ENCODE assay signal across 3 cellular contexts in the genomic region with DNA sequence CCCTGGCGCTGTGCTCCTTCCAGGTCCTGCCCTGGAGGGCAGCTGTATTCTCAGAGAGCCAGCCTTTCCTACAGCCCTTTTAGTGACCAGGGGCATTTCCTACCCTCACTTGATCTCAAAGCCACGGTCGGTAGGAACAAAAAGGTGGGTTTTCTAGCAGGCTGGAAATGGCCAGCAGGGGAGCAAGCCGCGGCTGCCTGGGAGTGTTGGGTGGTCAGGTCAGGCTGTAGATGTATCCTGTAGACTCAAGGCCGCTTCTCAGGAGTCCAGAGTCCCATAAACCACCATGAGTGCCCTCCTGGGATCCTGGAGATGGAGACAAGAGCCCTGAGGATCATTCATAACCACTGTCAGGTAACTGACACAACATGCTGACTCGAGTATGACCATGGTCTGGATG.
TF ChIP-seq lines count a peak whose summit lies in the region.

No MANE protein-coding gene starts in this region.

TF ChIP-seq in A549, 52 proteins besides CTCF, POLR2A, EP300 and RAD21:
- TF ChIP-seq RCOR1 (IDR thresholded peaks at IDR 0.05; ENCODE audit: low read depth, low read length) (no peak), JUNB (IDR thresholded peaks at IDR 0.05) (no peak), RFX5 (IDR thresholded peaks at IDR 0.05) (no peak), KDM1A (IDR thresholded peaks at IDR 0.05; ENCODE audit: low read depth) (no peak), FOSB (CRISPR knock-in tag; IDR thresholded peaks at IDR 0.05) (no peak), PHF8 (IDR thresholded peaks at IDR 0.05; ENCODE audit: borderline replicate concordance, low read depth) (no peak), MAZ (IDR thresholded peaks at IDR 0.05; ENCODE audit: borderline replicate concordance, low read depth, low read length) (no peak), NR3C1 (IDR thresholded peaks at IDR 0.05) (no peak)
- TF ChIP-seq, protein P1, sequence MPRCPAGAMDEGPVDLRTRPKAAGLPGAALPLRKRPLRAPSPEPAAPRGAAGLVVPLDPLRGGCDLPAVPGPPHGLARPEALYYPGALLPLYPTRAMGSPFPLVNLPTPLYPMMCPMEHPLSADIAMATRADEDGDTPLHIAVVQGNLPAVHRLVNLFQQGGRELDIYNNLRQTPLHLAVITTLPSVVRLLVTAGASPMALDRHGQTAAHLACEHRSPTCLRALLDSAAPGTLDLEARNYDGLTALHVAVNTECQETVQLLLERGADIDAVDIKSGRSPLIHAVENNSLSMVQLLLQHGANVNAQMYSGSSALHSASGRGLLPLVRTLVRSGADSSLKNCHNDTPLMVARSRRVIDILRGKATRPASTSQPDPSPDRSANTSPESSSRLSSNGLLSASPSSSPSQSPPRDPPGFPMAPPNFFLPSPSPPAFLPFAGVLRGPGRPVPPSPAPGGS (IDR thresholded peaks at IDR 0.05): no peak
- TF ChIP-seq, protein P2, sequence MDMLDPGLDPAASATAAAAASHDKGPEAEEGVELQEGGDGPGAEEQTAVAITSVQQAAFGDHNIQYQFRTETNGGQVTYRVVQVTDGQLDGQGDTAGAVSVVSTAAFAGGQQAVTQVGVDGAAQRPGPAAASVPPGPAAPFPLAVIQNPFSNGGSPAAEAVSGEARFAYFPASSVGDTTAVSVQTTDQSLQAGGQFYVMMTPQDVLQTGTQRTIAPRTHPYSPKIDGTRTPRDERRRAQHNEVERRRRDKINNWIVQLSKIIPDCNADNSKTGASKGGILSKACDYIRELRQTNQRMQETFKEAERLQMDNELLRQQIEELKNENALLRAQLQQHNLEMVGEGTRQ (IDR thresholded peaks at IDR 0.05): no peak

TF ChIP-seq in H1, 55 proteins besides CTCF, POLR2A, EP300 and RAD21:
- no peak for TF ChIP-seq RBBP5 (IDR thresholded peaks at IDR 0.05; ENCODE audit: borderline replicate concordance, low read depth, low read length)
- TF ChIP-seq EGR1 (IDR thresholded peaks at IDR 0.05; ENCODE audit: borderline replicate concordance, low read depth, low read length): no peak
- TF ChIP-seq TAF1 (IDR thresholded peaks at IDR 0.05; ENCODE audit: low read depth, low read length): no peak
- no peak for TF ChIP-seq TCF12 (IDR thresholded peaks at IDR 0.05; ENCODE audit: low read depth, low read length)
- no peak for TF ChIP-seq KDM5A (IDR thresholded peaks at IDR 0.05; ENCODE audit: low read length)
- TF ChIP-seq CHD1 (IDR thresholded peaks at IDR 0.05; ENCODE audit: low read depth, low read length): no peak
- no peak for TF ChIP-seq ZNF274 (IDR thresholded peaks at IDR 0.05; ENCODE audit: borderline replicate concordance, extremely low read depth, low read length)
- no peak for TF ChIP-seq ATF2 (IDR thresholded peaks at IDR 0.05; ENCODE audit: low read length)
- TF ChIP-seq HDAC6 (IDR thresholded peaks at IDR 0.05; ENCODE audit: low read depth, low read length): no peak
- TF ChIP-seq CHD2 (IDR thresholded peaks at IDR 0.05; ENCODE audit: low read length): no peak
- TF ChIP-seq, protein P3, sequence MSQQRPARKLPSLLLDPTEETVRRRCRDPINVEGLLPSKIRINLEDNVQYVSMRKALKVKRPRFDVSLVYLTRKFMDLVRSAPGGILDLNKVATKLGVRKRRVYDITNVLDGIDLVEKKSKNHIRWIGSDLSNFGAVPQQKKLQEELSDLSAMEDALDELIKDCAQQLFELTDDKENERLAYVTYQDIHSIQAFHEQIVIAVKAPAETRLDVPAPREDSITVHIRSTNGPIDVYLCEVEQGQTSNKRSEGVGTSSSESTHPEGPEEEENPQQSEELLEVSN (IDR thresholded peaks at IDR 0.05): no peak
- TF ChIP-seq BCL11A (IDR thresholded peaks at IDR 0.05; ENCODE audit: low read depth in 2 of 2, low read length in 2 of 2): no peak
- no peak for TF ChIP-seq JUN (IDR thresholded peaks at IDR 0.05; ENCODE audit: low read depth, low read length)
- TF ChIP-seq CREB1 (IDR thresholded peaks at IDR 0.05): no peak

TF ChIP-seq in GM23338, 12 proteins besides CTCF, POLR2A, EP300 and RAD21:
- TF ChIP-seq REST (IDR thresholded peaks at IDR 0.05; ENCODE audit: unreplicated experiment) (no peak), JUNB (IDR thresholded peaks at IDR 0.05; ENCODE audit: unreplicated experiment) (no peak), EZH2 (IDR thresholded peaks at IDR 0.05; ENCODE audit: low read depth, unreplicated experiment) (no peak), POLR2AphosphoS5 (IDR thresholded peaks at IDR 0.05; ENCODE audit: low read depth) (no peak), EZH2phosphoT487 (IDR thresholded peaks at IDR 0.05; ENCODE audit: unreplicated experiment) (no peak), NANOG (IDR thresholded peaks at IDR 0.05; ENCODE audit: borderline replicate concordance) (no peak)
